15 cellular contexts compared by ENCODE assay signal in genomic region chr7:45696476-45696875, GRCh38.
"Had no signal": no experiment of that assay in that cellular context is flagged by ENCODE, and none has a peak within 500 bp of the region (broad histone marks: within the 10 kb centered on the region; RNA-seq: fewer than 3 reads in every experiment).

No MANE protein-coding gene starts in this region.

- H3K4me1 Mint-ChIP-seq: activated naive CD4-positive, alpha-beta T cell treated with anti-CD3 and anti-CD28 coated beads, Interleukin-2, amount 50 U/mL, for 24 hours; naive thymus-derived CD8-positive, alpha-beta T cell; T-helper 17 cell had no signal

- H3K9me3 ChIP-seq: esophagus squamous epithelium, mucosa of descending colon, thyroid gland had no signal

- ATAC-seq: left cardiac atrium; mucosa of descending colon; naive thymus-derived CD8-positive, alpha-beta T cell; T-helper 17 cell had no signal

- H3K36me3 Mint-ChIP-seq: activated naive CD4-positive, alpha-beta T cell treated with anti-CD3 and anti-CD28 coated beads, Interleukin-2, amount 50 U/mL, for 24 hours; naive thymus-derived CD8-positive, alpha-beta T cell had no signal

- H3K4me1 ChIP-seq: esophagus squamous epithelium, thyroid gland had no signal

- H3K36me3 ChIP-seq: esophagus squamous epithelium, thyroid gland had no signal

- H3K27me3 ChIP-seq: esophagus squamous epithelium, thyroid gland had no signal

- H3K27ac Mint-ChIP-seq: activated naive CD4-positive, alpha-beta T cell treated with anti-CD3 and anti-CD28 coated beads, Interleukin-2, amount 50 U/mL, for 24 hours; naive thymus-derived CD8-positive, alpha-beta T cell; T-helper 17 cell had no signal

- H3K4me3 Mint-ChIP-seq: activated naive CD4-positive, alpha-beta T cell treated with anti-CD3 and anti-CD28 coated beads, Interleukin-2, amount 50 U/mL, for 24 hours; naive thymus-derived CD8-positive, alpha-beta T cell; T-helper 17 cell had no signal

- H3K9me3 Mint-ChIP-seq: activated naive CD4-positive, alpha-beta T cell treated with anti-CD3 and anti-CD28 coated beads, Interleukin-2, amount 50 U/mL, for 24 hours; naive thymus-derived CD8-positive, alpha-beta T cell had no signal

- DNase-seq: activated CD4-positive, alpha-beta T cell treated with anti-CD3 and anti-CD28 coated beads, Interleukin-2, amount 50 U/mL, for 1 hour; activated CD4-positive, CD25-positive, alpha-beta regulatory T cell; dermis blood vessel endothelial cell; esophagus squamous epithelium; foreskin fibroblast; left cardiac atrium; mammary epithelial cell; occipital lobe; SIG-M5; stimulated activated CD4-positive, alpha-beta T cell treated with anti-CD3 and anti-CD28 coated beads, Interleukin-4, amount 100 ng/mL, for 4 hours; T-helper 17 cell; thyroid gland had no signal

- H3K27ac ChIP-seq: esophagus squamous epithelium, thyroid gland had no signal

- H3K4me3 ChIP-seq: esophagus squamous epithelium, mucosa of descending colon, thyroid gland had no signal
